14 cellular contexts compared by ENCODE assay signal in genomic region chrX:48899078-48899410, GRCh38. TPM values are rescaled to one million over a fixed set of nuclear protein-coding genes. Genes with fewer than 3 reads are reported as not detected.
DNase-seq lines count a peak whose midpoint lies in the region; ATAC-seq and TF ChIP-seq lines count a peak whose summit lies in the region.
"Had no signal": no experiment of that assay in that cellular context is flagged by ENCODE, and none has a peak within 500 bp of the region (broad histone marks: within the 10 kb centered on the region; RNA-seq: fewer than 3 reads in every experiment).

No MANE protein-coding gene starts in this region.

- peak overlapping the region; percentile 95 for H3K4me3 Mint-ChIP-seq in Calu3 (ENCODE audit: low read depth, unreplicated experiment)
- peak overlapping the region; percentile 30 for H3K4me3 Mint-ChIP-seq in glutamatergic neuron (ENCODE audit: unreplicated experiment)

- H3K9me3 Mint-ChIP-seq in Calu3 (ENCODE audit: low read depth, unreplicated experiment) (no peaks in the 10 kb centered on the region), glutamatergic neuron (ENCODE audit: unreplicated experiment) (peaks cover 5% of the 10 kb centered on the region)
- H3K9me3 Mint-ChIP-seq: CD4-positive, alpha-beta T cell had no signal

- no peak for DNase-seq in Calu3
- DNase-seq in Panc1 (ENCODE audit: low read depth, low spot score) = no peak
- no peak for DNase-seq in glutamatergic neuron
- no peak for DNase-seq in kidney tubule cell (ENCODE audit: low spot score)
- DNase-seq in DMS114 treated with DMSO at 0.1 percent for 48 hours (lab: John Stamatoyannopoulos, UW; ENCODE audit: unreplicated experiment) = no peak
- DNase-seq: body of pancreas; CD4-positive, alpha-beta T cell; heart left ventricle; left lung; NCI-H1436 treated with DMSO at 0.1 percent for 48 hours; T-helper 1 cell had no signal

- no peak overlapping the region for H3K27ac Mint-ChIP-seq in Calu3 (ENCODE audit: unreplicated experiment)
- H3K27ac Mint-ChIP-seq in glutamatergic neuron (ENCODE audit: unreplicated experiment) = no peak overlapping the region

- peaks cover 73% of the 10 kb centered on the region for H3K36me3 Mint-ChIP-seq in Calu3 (ENCODE audit: insufficient read depth, unreplicated experiment)
- H3K36me3 Mint-ChIP-seq in glutamatergic neuron (ENCODE audit: unreplicated experiment) = no peaks in the 10 kb centered on the region

- POLR2A ChIA-PET in Panc1 (lab: Charles Lee) = no interaction called here

- H3K27ac ChIP-seq in 22Rv1 (peak overlapping the region; percentile 89; the same call in 1 of the 2 replicates), Panc1 (ENCODE audit: low read length) (peak overlapping the region; percentile 94; the same call in 1 of the 2 replicates)

- no TSS peak for BruUV-seq in Calu3 (replicated peaks; lab: Mats Ljungman, UMichigan)
- BruUV-seq in Panc1 (replicated peaks; lab: Mats Ljungman, UMichigan) = no TSS peak

- H3K4me1 Mint-ChIP-seq in Calu3 (ENCODE audit: low read depth, unreplicated experiment) (no peaks in the 10 kb centered on the region), glutamatergic neuron (ENCODE audit: low read depth, unreplicated experiment) (peaks cover 7% of the 10 kb centered on the region)

- TF ChIP-seq CTCF in 22Rv1 (IDR thresholded peaks at IDR 0.05) = no peak
- TF ChIP-seq CTCF in Calu3 (IDR thresholded peaks at IDR 0.05; ENCODE audit: unreplicated experiment) = no peak
- no peak for TF ChIP-seq CTCF in Panc1 (IDR thresholded peaks at IDR 0.05)
- no peak for TF ChIP-seq CTCF in glutamatergic neuron (IDR thresholded peaks at IDR 0.05; ENCODE audit: partially characterized antibody, unreplicated experiment)

- peaks cover 6% of the 10 kb centered on the region; the same call in 1 of the 2 replicates for H3K4me1 ChIP-seq in Panc1 (ENCODE audit: control insufficient read depth, insufficient read depth, low read length)

- no peak for ATAC-seq in Panc1
- no peak for ATAC-seq in GM21786 (IDR thresholded peaks at IDR 0.05; ENCODE audit: unreplicated experiment)
- no peak for ATAC-seq in HG02852 (IDR thresholded peaks at IDR 0.05; ENCODE audit: unreplicated experiment)
- ATAC-seq: body of pancreas, heart left ventricle, left lung had no signal

- intact Hi-C loops in Calu3 (cut with micrococcal nuclease; ENCODE audit: unreplicated experiment) (loop anchor here (5.0 to 10.0 kb wide), 2 partner anchors 64 to 137 kb away; partner anchors contain the start of genes GLOD5 and PCSK1N), Panc1 (cut with micrococcal nuclease; ENCODE audit: unreplicated experiment) (no loop called here)

- no peaks in the 10 kb centered on the region for H3K9me3 ChIP-seq in Panc1 (ENCODE audit: control insufficient read depth, insufficient read depth, low read depth, low read length)
- H3K9me3 ChIP-seq: body of pancreas, left lung had no signal

- H3K36me3 ChIP-seq in Panc1 (ENCODE audit: control insufficient read depth, insufficient read depth, low read length) = peaks cover 2% of the 10 kb centered on the region; the same call in 1 of the 2 replicates

- H3K27me3 ChIP-seq in Panc1 (ENCODE audit: control insufficient read depth, insufficient read depth, low read length) = no peaks in the 10 kb centered on the region
- H3K27me3 ChIP-seq: body of pancreas, left lung had no signal

- no peaks in the 10 kb centered on the region for H3K27me3 Mint-ChIP-seq in Calu3 (ENCODE audit: unreplicated experiment)
- peaks cover 5% of the 10 kb centered on the region for H3K27me3 Mint-ChIP-seq in glutamatergic neuron (ENCODE audit: unreplicated experiment)
- H3K27me3 Mint-ChIP-seq: CD4-positive, alpha-beta T cell had no signal

- in situ Hi-C loops in Panc1 (cut with HindIII; ENCODE audit: low pct_unique_long_range_greater_than_20kb, low sequenced_read_pairs) = no loop called here

- CTCF ChIA-PET in Calu3 (lab: Charles Lee) = no interaction called here
- CTCF ChIA-PET in Panc1 (lab: Charles Lee) = no interaction called here

- peak overlapping the region; percentile 71 to 82 for H3K4me3 ChIP-seq in Panc1 (ENCODE audit: low read depth in 2 of 2, low read length in 2 of 2)

RNA-seq across cellular contexts. Expression of gene PQBP1, which starts 1.3 kb away (rescaled TPM):
- total RNA-seq in Calu3 (2022) (110 and 113 TPM in 2 replicates), Panc1 (2021; ENCODE audit: unreplicated experiment) (136 TPM), glutamatergic neuron (ENCODE audit: unreplicated experiment) (120 TPM)
- polyA plus RNA-seq in Panc1 (2012; ENCODE audit: insufficient read length) = 173 TPM

RNA-seq across cellular contexts. Expression of gene TIMM17B, which starts 1.5 kb away (rescaled TPM):
- total RNA-seq in Calu3 (2022) (86.1 and 96.8 TPM in 2 replicates), Panc1 (2021; ENCODE audit: unreplicated experiment) (92.1 TPM), glutamatergic neuron (ENCODE audit: unreplicated experiment) (71.8 TPM)
- 95.5 TPM for polyA plus RNA-seq in Panc1 (2012; ENCODE audit: insufficient read length)

RNA-seq across cellular contexts. Expression of gene SLC35A2, which starts 12.4 kb away (rescaled TPM):
- total RNA-seq in Calu3 (2022) = 68.1 and 81.0 TPM in 2 replicates
- 72.4 TPM for total RNA-seq in Panc1 (2021; ENCODE audit: unreplicated experiment)
- polyA plus RNA-seq in Panc1 (2012; ENCODE audit: insufficient read length) = 94.0 TPM
- total RNA-seq in glutamatergic neuron (ENCODE audit: unreplicated experiment) = 22.1 TPM

RNA-seq across cellular contexts. Expression of gene PIM2, which starts 19.8 kb away (rescaled TPM):
- 12.8 and 13.9 TPM in 2 replicates for total RNA-seq in Calu3 (2022)
- 52.6 TPM for total RNA-seq in Panc1 (2021; ENCODE audit: unreplicated experiment)
- polyA plus RNA-seq in Panc1 (2012; ENCODE audit: insufficient read length) = 28.1 TPM
- 16.5 TPM for total RNA-seq in glutamatergic neuron (ENCODE audit: unreplicated experiment)

RNA-seq across cellular contexts. Expression of gene OTUD5, which starts 58.4 kb away (rescaled TPM):
- total RNA-seq in Calu3 (2022) (67.8 and 73.0 TPM in 2 replicates), Panc1 (2021; ENCODE audit: unreplicated experiment) (59.5 TPM), glutamatergic neuron (ENCODE audit: unreplicated experiment) (68.3 TPM)
- polyA plus RNA-seq in Panc1 (2012; ENCODE audit: insufficient read length) = 102 TPM
